1 cellular context compared by ENCODE assay signal in genomic region chr7:155108144-155108901, GRCh38.
TF ChIP-seq lines count a peak whose summit lies in the region.

No MANE protein-coding gene starts in this region.

TF ChIP-seq in H1, 55 proteins besides CTCF, POLR2A, EP300 and RAD21 (continued from another document):
- TF ChIP-seq CHD2 (IDR thresholded peaks at IDR 0.05; ENCODE audit: low read length) (no peak), ATF2 (IDR thresholded peaks at IDR 0.05; ENCODE audit: low read length) (no peak), RFX5 (IDR thresholded peaks at IDR 0.05; ENCODE audit: borderline replicate concordance, low read depth, low read length) (no peak)
TF ChIP-seq in H1: peak in this region for 0.
